Comparison of ENCODE assay signal across 4 cellular contexts in genomic region chr1:115565789-115566188, GRCh38.
TF ChIP-seq lines count a peak whose summit lies in the region.

No MANE protein-coding gene starts in this region.

TF ChIP-seq in SK-N-SH, 30 proteins besides CTCF, POLR2A, EP300 and RAD21:
- TF ChIP-seq USF2 (IDR thresholded peaks at IDR 0.05; ENCODE audit: borderline replicate concordance, low read depth, low read length) (no peak), ZBTB33 (IDR thresholded peaks at IDR 0.05; ENCODE audit: borderline replicate concordance, low read depth) (no peak), SIN3A (IDR thresholded peaks at IDR 0.05; ENCODE audit: borderline replicate concordance, low read depth, low read length) (no peak), EZH2phosphoT487 (IDR thresholded peaks at IDR 0.05; ENCODE audit: borderline replicate concordance, low read depth) (no peak), FOXM1 (IDR thresholded peaks at IDR 0.05; ENCODE audit: low read depth) (no peak), GATA2 (CRISPR knock-in tag; IDR thresholded peaks at IDR 0.05) (0 out of 2 replicates have a peak, but pooled peaks have one; percentile 41), MAX (IDR thresholded peaks at IDR 0.05; ENCODE audit: low read depth) (no peak), PBX3 (IDR thresholded peaks at IDR 0.05) (no peak)

TF ChIP-seq in SK-N-SH treated with all-trans-retinoic acid at 6 μM for 48 hours, 23 proteins besides CTCF, POLR2A, EP300 and RAD21:
- no peak for TF ChIP-seq ZNF70 (CRISPR knock-in tag; IDR thresholded peaks at IDR 0.05)
- TF ChIP-seq CSDC2 (CRISPR knock-in tag; IDR thresholded peaks at IDR 0.05) = no peak
- TF ChIP-seq ZC3H10 (CRISPR knock-in tag; IDR thresholded peaks at IDR 0.05) = no peak
- no peak for TF ChIP-seq OSR1 (CRISPR knock-in tag; IDR thresholded peaks at IDR 0.05)
- TF ChIP-seq ZFP30 (CRISPR knock-in tag; IDR thresholded peaks at IDR 0.05) = no peak
- no peak for TF ChIP-seq TSHZ2 (CRISPR knock-in tag; IDR thresholded peaks at IDR 0.05)

TF ChIP-seq in IMR-90, 13 proteins besides CTCF, POLR2A, EP300 and RAD21:
- TF ChIP-seq SMC3 (IDR thresholded peaks at IDR 0.05; ENCODE audit: low read depth, low read length) (no peak), RFX5 (IDR thresholded peaks at IDR 0.05; ENCODE audit: low read depth, low read length) (no peak), MAFK (IDR thresholded peaks at IDR 0.05; ENCODE audit: low read depth, low read length) (peak; percentile 87)
TF ChIP-seq in IMR-90: peak in this region for 1.

TF ChIP-seq in K562, 482 proteins besides CTCF, POLR2A, EP300 and RAD21:
- TF ChIP-seq ZHX1 (conservative IDR thresholded peaks at IDR 0.05; ENCODE audit: low read length) (no peak), NFIX (CRISPR knock-in tag; IDR thresholded peaks at IDR 0.05; ENCODE audit: low read depth) (no peak), FUS (optimal IDR thresholded peaks at IDR 0.05; ENCODE audit: low read depth, low read length) (no peak), MAFK (IDR thresholded peaks at IDR 0.05; ENCODE audit: low read length) (peak; percentile 60; the same call in 1 of the 2 replicates), MAFG (tag; conservative IDR thresholded peaks at IDR 0.05) (peak; percentile 33; the same call in 1 of the 2 replicates), ZNF766 (CRISPR knock-in tag; conservative IDR thresholded peaks at IDR 0.05) (no peak), MED1 (CRISPR knock-in tag; IDR thresholded peaks at IDR 0.05; ENCODE audit: borderline replicate concordance) (no peak), NR4A1 (CRISPR knock-in tag; IDR thresholded peaks at IDR 0.05) (no peak), NR4A1 (tag; IDR thresholded peaks at IDR 0.05) (no peak), ZMIZ1 (IDR thresholded peaks at IDR 0.05; ENCODE audit: low read depth in 2 of 2, low read length in 2 of 2) (no peak), ZFPM2 (CRISPR knock-in tag; IDR thresholded peaks at IDR 0.05) (no peak), FOXP4 (CRISPR knock-in tag; IDR thresholded peaks at IDR 0.05; ENCODE audit: borderline replicate concordance) (no peak), TFE3 (CRISPR knock-in tag; IDR thresholded peaks at IDR 0.05) (no peak), MAFF (IDR thresholded peaks at IDR 0.05; ENCODE audit: low read length) (peak; percentile 71), ZNF316 (IDR thresholded peaks at IDR 0.05) (peak; percentile 75), KAT7 (CRISPR knock-in tag; IDR thresholded peaks at IDR 0.05; ENCODE audit: borderline replicate concordance) (no peak), NR3C1 (CRISPR knock-in tag; IDR thresholded peaks at IDR 0.05) (no peak), ETV5 (CRISPR knock-in tag; IDR thresholded peaks at IDR 0.05; ENCODE audit: low read depth) (no peak), DMBX1 (CRISPR knock-in tag; IDR thresholded peaks at IDR 0.05; ENCODE audit: borderline replicate concordance) (no peak), ARID3B (CRISPR knock-in tag; IDR thresholded peaks at IDR 0.05; ENCODE audit: borderline replicate concordance) (no peak), C11orf30 (IDR thresholded peaks at IDR 0.05; ENCODE audit: low read depth) (peak; percentile 49; the same call in 1 of the 2 replicates), XRCC5 (IDR thresholded peaks at IDR 0.05; ENCODE audit: low read depth, low read length) (no peak), SIX5 (IDR thresholded peaks at IDR 0.05; ENCODE audit: borderline replicate concordance in 1 of 2, insufficient read depth in 1 of 2, low read depth in 1 of 2, low read length in 2 of 2) (no peak), ZNF217 (CRISPR knock-in tag; IDR thresholded peaks at IDR 0.05) (no peak), ZKSCAN3 (CRISPR knock-in tag; IDR thresholded peaks at IDR 0.05) (no peak), TFAP4 (CRISPR knock-in tag; IDR thresholded peaks at IDR 0.05; ENCODE audit: borderline replicate concordance) (no peak), DEAF1 (CRISPR knock-in tag; IDR thresholded peaks at IDR 0.05) (no peak), BCL6 (CRISPR knock-in tag; IDR thresholded peaks at IDR 0.05) (no peak), ZNF184 (CRISPR knock-in tag; IDR thresholded peaks at IDR 0.05) (no peak)
